Comparison of ENCODE assay signal across 37 cellular contexts in the genomic region with DNA sequence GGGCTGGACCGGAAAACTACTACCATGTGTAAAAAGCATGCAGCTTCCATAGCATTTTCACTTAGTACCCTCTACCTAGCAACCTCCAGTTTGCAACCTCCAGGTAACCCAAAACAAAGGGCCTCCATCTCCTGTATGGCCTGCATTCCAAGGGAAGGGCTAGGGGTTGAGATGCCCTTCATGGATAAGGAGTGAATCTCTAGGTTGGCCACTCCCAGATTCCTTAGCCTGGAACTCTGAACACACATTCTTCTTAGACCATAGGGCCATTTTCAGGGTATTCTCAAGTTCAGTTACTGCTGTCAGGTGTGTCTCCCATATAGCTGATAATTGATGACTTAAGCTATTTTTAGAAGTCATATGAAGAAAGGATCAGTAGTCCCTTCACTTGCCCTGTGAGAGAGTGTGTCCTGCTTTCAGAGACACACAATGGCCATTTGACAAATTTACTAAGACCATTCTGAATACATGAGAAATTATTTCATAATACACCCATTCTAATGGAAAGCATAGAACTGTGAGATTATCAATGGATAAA. TPM values are rescaled to one million over a fixed set of nuclear protein-coding genes. Genes with fewer than 3 reads are reported as not detected.
"Had no signal": no experiment of that assay in that cellular context is flagged by ENCODE, and none has a peak within 500 bp of the region (broad histone marks: within the 10 kb centered on the region; RNA-seq: fewer than 3 reads in every experiment).

No MANE protein-coding gene starts in this region.

- H3K27ac ChIP-seq: adrenal gland, body of pancreas, brain microvascular endothelial cell, breast epithelium, VCaP had no signal

- FAIRE-seq: astrocyte, TTC549 had no signal

- H3K9me3 ChIP-seq: adrenal gland, body of pancreas, breast epithelium had no signal

- DNase-seq: activated B cell treated with CpG ODN at 0.5 μM for 24 hours; activated CD4-positive, alpha-beta memory T cell treated with anti-CD3 and anti-CD28 coated beads for 36 hours; activated CD4-positive, alpha-beta T cell treated with anti-CD3 and anti-CD28 coated beads for 4 hours; activated CD4-positive, alpha-beta T cell treated with anti-CD3 and anti-CD28 coated beads, Interleukin-2, amount 10 ng/mL, durations not matched to agents 24 days and 14 days; activated CD4-positive, alpha-beta T cell treated with anti-CD3 and anti-CD28 coated beads, Interleukin-2, amount 50 U/mL, for 1 hour; activated CD4-positive, alpha-beta T cell treated with anti-CD3 and anti-CD28 coated beads, Interleukin-2, amount 50 U/mL, for 4 hours; activated CD4-positive, CD25-positive, alpha-beta regulatory T cell treated with anti-CD3 and anti-CD28 coated beads, Interleukin-2, amount 50 U/mL, for 72 hours; activated CD8-positive, alpha-beta memory T cell treated with anti-CD3 and anti-CD28 coated beads, Interleukin-2, amount 50 U/mL, for 4 hours; activated CD8-positive, alpha-beta T cell treated with anti-CD3 and anti-CD28 coated beads for 36 hours; activated effector memory CD4-positive, alpha-beta T cell treated with anti-CD3 and anti-CD28 coated beads, Interleukin-2, amount 50 U/mL, for 16 hours; activated gamma-delta T cell treated with Interleukin-2 at 50 U/mL for 16 hours; activated naive CD4-positive, alpha-beta T cell; activated naive CD4-positive, alpha-beta T cell treated with anti-CD3 and anti-CD28 coated beads for 36 hours; activated naive CD4-positive, alpha-beta T cell treated with anti-CD3 and anti-CD28 coated beads, Interleukin-2, amount 50 U/mL, for 16 hours; activated naive CD8-positive, alpha-beta T cell treated with anti-CD3 and anti-CD28 coated beads for 36 hours; activated T-cell treated with anti-CD3 and anti-CD28 coated beads for 4 hours; activated T-cell treated with anti-CD3 and anti-CD28 coated beads, Interleukin-2, amount 50 U/mL, for 1 hour; activated T-cell treated with anti-CD3 and anti-CD28 coated beads, Interleukin-2, amount 50 U/mL, for 4 hours; activated T-cell treated with anti-CD3 and anti-CD28 coated beads, Interleukin-2, amount 50 U/mL, for 72 hours; adrenal gland; amniotic stem cell; aorta; body of pancreas; brain microvascular endothelial cell; central memory CD4-positive, alpha-beta T cell; T-helper 1 cell; T-helper 2 cell; T-helper 9 cell had no signal

- H3K36me3 ChIP-seq: adrenal gland, brain microvascular endothelial cell, breast epithelium had no signal

- H3K4me1 ChIP-seq: adrenal gland, body of pancreas, breast epithelium had no signal

- H3K4me3 ChIP-seq: adrenal gland, body of pancreas, breast epithelium had no signal

- ATAC-seq: activated CD8-positive, alpha-beta T cell treated with anti-CD3 and anti-CD28 coated beads for 36 hours; activated naive CD4-positive, alpha-beta T cell treated with anti-CD3 and anti-CD28 coated beads, Interleukin-2, amount 50 U/mL, for 72 hours; activated T-cell treated with anti-CD3 and anti-CD28 coated beads, Interleukin-2, amount 50 U/mL, for 4 hours; activated T-cell treated with anti-CD3 and anti-CD28 coated beads, Interleukin-2, amount 50 U/mL, for 72 hours; activated T-helper 17 cell treated with anti-CD3 and anti-CD28 coated beads, Interleukin-2, amount 50 U/mL, for 72 hours; body of pancreas had no signal

- H3K27me3 ChIP-seq: adrenal gland, body of pancreas, brain microvascular endothelial cell, breast epithelium had no signal

RNA-seq across cellular contexts. Expression of gene HSPB3, which starts 22.5 kb away (rescaled TPM):
- total RNA-seq: activated B cell treated with CpG ODN at 0.5 μM for 24 hours; activated CD4-positive, alpha-beta memory T cell treated with anti-CD3 and anti-CD28 coated beads for 36 hours; activated CD4-positive, alpha-beta T cell treated with anti-CD3 and anti-CD28 coated beads, Interleukin-2, amount 10 ng/mL, durations not matched to agents 24 days and 14 days; activated CD8-positive, alpha-beta memory T cell treated with anti-CD3 and anti-CD28 coated beads for 36 hours; activated CD8-positive, alpha-beta T cell treated with anti-CD3 and anti-CD28 coated beads for 36 hours; activated naive CD4-positive, alpha-beta T cell treated with anti-CD3 and anti-CD28 coated beads for 36 hours; activated naive CD4-positive, alpha-beta T cell treated with anti-CD3 and anti-CD28 coated beads, Interleukin-2, amount 50 U/mL, for 72 hours; activated naive CD8-positive, alpha-beta T cell treated with anti-CD3 and anti-CD28 coated beads for 36 hours; activated T-cell treated with anti-CD3 and anti-CD28 coated beads, Interleukin-2, amount 50 U/mL, for 4 hours; activated T-cell treated with anti-CD3 and anti-CD28 coated beads, Interleukin-2, amount 50 U/mL, for 72 hours; activated T-helper 1 cell treated with anti-CD3 and anti-CD28 coated beads, Interleukin-12 subunit alpha, Interleukin-12 subunit beta, Interleukin-2, Interleukin-4 antibody, amounts not matched to agents 30 ng/mL and 10 ng/mL and 1 ng/mL, durations not matched to agents 14 hours and 24 hours and 36 hours; activated T-helper 17 cell treated with anti-CD3 and anti-CD28 coated beads, Interleukin-2, amount 50 U/mL, for 72 hours; adrenal gland; astrocyte; body of pancreas; breast epithelium; cerebellum had no signal
